In the genomic region with DNA sequence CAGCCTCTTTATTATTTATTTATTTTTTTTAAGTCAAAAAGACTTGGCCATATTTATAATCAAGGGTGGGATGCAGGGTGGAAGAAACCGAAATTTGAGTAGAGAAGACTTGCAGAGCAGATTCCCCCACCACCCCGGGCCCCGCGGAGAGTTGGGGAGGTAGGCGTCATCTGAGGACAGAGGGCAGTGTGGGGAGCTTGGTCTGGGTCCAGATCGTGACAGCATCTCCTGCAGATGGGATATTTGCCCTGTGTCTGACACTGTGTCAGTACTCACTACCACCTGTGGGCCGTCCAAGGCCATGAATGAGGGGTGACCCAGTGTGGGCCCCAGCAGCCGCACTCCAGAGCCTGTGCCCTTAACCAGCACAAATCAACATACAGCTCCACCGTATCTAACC, we compare ENCODE assay signal across 23 cellular contexts.
"Had no signal": no experiment of that assay in that cellular context is flagged by ENCODE, and none has a peak within 500 bp of the region (broad histone marks: within the 10 kb centered on the region; RNA-seq: fewer than 3 reads in every experiment).

No MANE protein-coding gene starts in this region.

- ATAC-seq: activated T-helper 17 cell treated with anti-CD3 and anti-CD28 coated beads, Interleukin-2, amount 50 U/mL, for 72 hours; T-helper 17 cell; WTC11 had no signal

- H3K27ac Mint-ChIP-seq: activated CD4-positive, alpha-beta memory T cell treated with anti-CD3 and anti-CD28 coated beads for 36 hours; activated CD4-positive, alpha-beta T cell treated with anti-CD3 and anti-CD28 coated beads, Interleukin-2, amount 10 ng/mL, durations not matched to agents 24 days and 14 days; activated naive CD4-positive, alpha-beta T cell treated with anti-CD3 and anti-CD28 coated beads, Interleukin-2, amount 10 ng/mL, durations not matched to agents 7 days and 5 days; activated naive CD8-positive, alpha-beta T cell treated with anti-CD3 and anti-CD28 coated beads, Interleukin-2, amount 10 ng/mL, durations not matched to agents 7 days and 5 days; activated T-helper 17 cell treated with anti-CD3 and anti-CD28 coated beads, Interleukin-2, amount 50 U/mL, for 72 hours; T-helper 17 cell; WTC11 had no signal

- H3K4me3 Mint-ChIP-seq: activated CD4-positive, alpha-beta memory T cell treated with anti-CD3 and anti-CD28 coated beads for 36 hours; activated CD4-positive, alpha-beta T cell treated with anti-CD3 and anti-CD28 coated beads, Interleukin-2, amount 10 ng/mL, durations not matched to agents 24 days and 14 days; activated naive CD4-positive, alpha-beta T cell treated with anti-CD3 and anti-CD28 coated beads, Interleukin-2, amount 10 ng/mL, durations not matched to agents 7 days and 5 days; activated naive CD8-positive, alpha-beta T cell treated with anti-CD3 and anti-CD28 coated beads, Interleukin-2, amount 10 ng/mL, durations not matched to agents 7 days and 5 days; activated T-helper 17 cell treated with anti-CD3 and anti-CD28 coated beads, Interleukin-2, amount 50 U/mL, for 72 hours; T-helper 17 cell; WTC11 had no signal

- DNase-seq: activated CD4-positive, alpha-beta memory T cell treated with anti-CD3 and anti-CD28 coated beads for 36 hours; activated CD4-positive, alpha-beta T cell treated with anti-CD3 and anti-CD28 coated beads for 1 hour; activated CD4-positive, alpha-beta T cell treated with anti-CD3 and anti-CD28 coated beads, Interleukin-2, amount 10 ng/mL, durations not matched to agents 24 days and 14 days; activated CD8-positive, alpha-beta memory T cell treated with anti-CD3 and anti-CD28 coated beads for 24 hours; activated gamma-delta T cell; activated naive CD4-positive, alpha-beta T cell treated with anti-CD3 and anti-CD28 coated beads, Interleukin-2, amount 10 ng/mL, durations not matched to agents 7 days and 5 days; activated naive CD8-positive, alpha-beta T cell treated with anti-CD3 and anti-CD28 coated beads, Interleukin-2, amount 10 ng/mL, durations not matched to agents 7 days and 5 days; activated T-cell treated with anti-CD3 and anti-CD28 coated beads, Interleukin-2, amount 50 U/mL, for 48 hours; adrenal gland; anterior cingulate cortex; caudate nucleus; MG63; MV-4-11; NCI-H1694; NCI-H226; NCI-H82; Right ventricle myocardium superior; T-helper 17 cell; T-helper 9 cell had no signal

- H3K36me3 ChIP-seq: adrenal gland, MG63, Peyer's patch had no signal

- H3K4me1 Mint-ChIP-seq: activated CD4-positive, alpha-beta T cell treated with anti-CD3 and anti-CD28 coated beads, Interleukin-2, amount 10 ng/mL, durations not matched to agents 24 days and 14 days; activated naive CD4-positive, alpha-beta T cell treated with anti-CD3 and anti-CD28 coated beads, Interleukin-2, amount 10 ng/mL, durations not matched to agents 7 days and 5 days; activated naive CD8-positive, alpha-beta T cell treated with anti-CD3 and anti-CD28 coated beads, Interleukin-2, amount 10 ng/mL, durations not matched to agents 7 days and 5 days; activated T-helper 17 cell treated with anti-CD3 and anti-CD28 coated beads, Interleukin-2, amount 50 U/mL, for 72 hours had no signal

- H3K9me3 Mint-ChIP-seq: activated CD4-positive, alpha-beta memory T cell treated with anti-CD3 and anti-CD28 coated beads for 36 hours; activated CD4-positive, alpha-beta T cell treated with anti-CD3 and anti-CD28 coated beads, Interleukin-2, amount 10 ng/mL, durations not matched to agents 24 days and 14 days; activated naive CD4-positive, alpha-beta T cell treated with anti-CD3 and anti-CD28 coated beads, Interleukin-2, amount 10 ng/mL, durations not matched to agents 7 days and 5 days; activated naive CD8-positive, alpha-beta T cell treated with anti-CD3 and anti-CD28 coated beads, Interleukin-2, amount 10 ng/mL, durations not matched to agents 7 days and 5 days; activated T-helper 17 cell treated with anti-CD3 and anti-CD28 coated beads, Interleukin-2, amount 50 U/mL, for 72 hours; WTC11 had no signal

- H3K27me3 ChIP-seq: adrenal gland, MG63, Peyer's patch had no signal

- H3K4me1 ChIP-seq: adrenal gland had no signal

- H3K4me3 ChIP-seq: adrenal gland, MG63, Peyer's patch had no signal

- H3K27ac ChIP-seq: adrenal gland, Peyer's patch, RWPE1 had no signal
